Comparison of ENCODE assay signal across 7 cellular contexts in genomic region chr10:84139126-84140035, GRCh38. TPM values are rescaled to one million over a fixed set of nuclear protein-coding genes. Genes with fewer than 3 reads are reported as not detected.
DNase-seq lines count a peak whose midpoint lies in the region; ATAC-seq and TF ChIP-seq lines count a peak whose summit lies in the region.

TSS of gene GHITM (plus strand) at chr10:84139509. CDS start at chr10:84141501, 1,992 bp downstream.

- WGBS in hepatocyte (ENCODE audit: low lambda C conversion rate, missing lambda C conversion rate) = 2% methylated on average over 61 of the region's 61 CpGs

- H3K9me2 ChIP-seq in hepatocyte (replicated peaks; ENCODE audit: insufficient read depth) = no peaks in the 10 kb centered on the region

- no peaks in the 10 kb centered on the region for H3K9me3 ChIP-seq in hepatocyte (ENCODE audit: low read depth)

- no peaks in the 10 kb centered on the region for H3K36me3 ChIP-seq in hepatocyte (replicated peaks; ENCODE audit: insufficient read depth, low read depth)

- no peaks in the 10 kb centered on the region for H3K27me3 ChIP-seq in hepatocyte

- DNase-seq in NCI-H2029 (lab: John Stamatoyannopoulos, UW) (peak; percentile 77), T-helper 9 cell (peak; percentile 99), astrocyte of the hippocampus (ENCODE audit: low read depth, low spot score) (peak; percentile 99), hepatocyte (ENCODE audit: low spot score) (peak; percentile 99), retina (peak; percentile 95)

- peak; percentile 99 for ATAC-seq in GM18502 (IDR thresholded peaks at IDR 0.05; ENCODE audit: poor library complexity, unreplicated experiment)
- peak; percentile 98 for ATAC-seq in HG02973 (IDR thresholded peaks at IDR 0.05; ENCODE audit: unreplicated experiment)

- peak within 1 kb of the TSS; percentile 87 for H2AFZ ChIP-seq in hepatocyte

- H3K4me3 ChIP-seq in hepatocyte = peak within 1 kb of the TSS; percentile 87

- TF ChIP-seq CTCF in hepatocyte (IDR thresholded peaks at IDR 0.05; ENCODE audit: poor library complexity) = peak; percentile 16

- H3K79me2 ChIP-seq in hepatocyte = peaks cover 32% of the 10 kb centered on the region

- H3K4me1 ChIP-seq in hepatocyte (ENCODE audit: insufficient read depth) = peaks cover 19% of the 10 kb centered on the region

- H3K27ac ChIP-seq in hepatocyte = peak within 1 kb of the TSS; percentile 95

- peak within 1 kb of the TSS; percentile 91 for H3K4me2 ChIP-seq in hepatocyte

- H4K20me1 ChIP-seq in hepatocyte (ENCODE audit: insufficient read depth, poor library complexity, severe bottlenecking) = no peaks in the 10 kb centered on the region

RNA-seq across cellular contexts. Expression of gene GHITM, which starts in this region (rescaled TPM):
- 273 and 274 TPM in 2 replicates for total RNA-seq in hepatocyte
- 190 and 215 TPM in 2 replicates for polyA plus RNA-seq in hepatocyte

Comparison
In these comparisons a context has a peak if more than half of its experiments do, and no peak if none do; other contexts are left out.
1. Peak in every context shown above with its lines: DNase-seq, ATAC-seq, H3K4me3 ChIP-seq and H3K27ac ChIP-seq.